ENCODE assay signal across 9 cellular contexts in the genomic region with DNA sequence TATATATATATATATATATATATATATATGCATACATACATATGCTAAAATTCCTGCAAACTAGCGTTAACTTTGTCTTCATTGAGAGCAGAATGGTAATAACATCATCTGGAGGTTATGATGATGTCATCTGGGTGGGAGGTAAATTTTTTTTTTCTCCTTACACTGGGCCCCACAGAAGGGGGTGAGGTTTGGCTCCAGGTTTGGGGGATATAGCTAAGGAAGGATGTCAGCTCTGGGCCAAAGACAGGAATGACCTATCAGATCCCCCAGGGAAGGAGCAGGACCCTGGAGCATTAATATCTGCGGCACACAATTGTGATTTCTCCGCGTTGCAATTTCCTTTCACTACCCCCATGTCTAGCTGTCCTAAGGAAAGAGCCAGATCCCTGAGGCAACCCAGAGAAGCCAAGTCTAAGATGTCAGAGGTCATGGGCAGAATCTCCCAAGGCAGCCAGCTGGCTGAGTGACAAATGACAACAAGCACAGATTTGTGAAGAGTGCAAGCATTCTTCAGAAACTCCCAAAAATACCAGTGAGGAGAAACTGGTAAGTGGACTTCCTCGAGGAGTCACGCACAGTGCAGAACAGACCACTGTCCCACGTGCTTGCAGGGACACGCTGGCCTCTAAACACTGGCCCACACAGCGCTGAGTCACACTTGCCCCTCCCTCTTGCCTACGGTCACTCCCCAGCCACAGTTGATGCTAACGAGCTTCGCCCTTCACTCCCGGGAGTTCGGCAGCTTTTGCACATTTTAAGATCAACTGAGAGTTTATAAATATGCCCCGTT. TPM values are rescaled to one million over a fixed set of nuclear protein-coding genes. Genes with fewer than 3 reads are reported as not detected.
DNase-seq lines count a peak whose midpoint lies in the region; ATAC-seq and TF ChIP-seq lines count a peak whose summit lies in the region.
"Had no signal": no experiment of that assay in that cellular context is flagged by ENCODE, and none has a peak within 500 bp of the region (broad histone marks: within the 10 kb centered on the region; RNA-seq: fewer than 3 reads in every experiment).

No MANE protein-coding gene starts in this region.

- H3K4me2 ChIP-seq in trophoblast cell (ENCODE audit: low read length), result peak overlapping the region; percentile 27
- H3K4me2 ChIP-seq: BLaER1 had no signal

- H3K4me3 Mint-ChIP-seq in glutamatergic neuron (ENCODE audit: unreplicated experiment), result peak overlapping the region; percentile 16

- H4K91ac ChIP-seq in trophoblast cell (ENCODE audit: low read depth, low read length), result no peak overlapping the region

- peak overlapping the region; percentile 35 for H3K27ac Mint-ChIP-seq in glutamatergic neuron (ENCODE audit: unreplicated experiment)

- no peak overlapping the region for H2BK120ac ChIP-seq in trophoblast cell (ENCODE audit: insufficient read depth, low read length, poor library complexity)

- no peak overlapping the region for H3K23ac ChIP-seq in trophoblast cell (ENCODE audit: low read length)

- H2AFZ ChIP-seq in trophoblast cell (ENCODE audit: insufficient read depth, low read length, poor library complexity), result no peak overlapping the region

- no CpG with 5 or more reads among the region's 15 CpGs for WGBS in trophoblast cell (ENCODE audit: extremely low coverage, insufficient coverage, insufficient read length)

- no peaks in the 10 kb centered on the region for H3K79me2 ChIP-seq in trophoblast cell (ENCODE audit: control insufficient read depth, insufficient read depth, low read length, poor library complexity)

- no peak for TF ChIP-seq CTCF in WI38 (IDR thresholded peaks at IDR 0.05; ENCODE audit: low read depth, low read length)
- no peak for TF ChIP-seq CTCF in glutamatergic neuron (IDR thresholded peaks at IDR 0.05; ENCODE audit: partially characterized antibody, unreplicated experiment)

- DNase-seq in NCI-H2196 (lab: John Stamatoyannopoulos, UW; ENCODE audit: unreplicated experiment), result peak; percentile 13
- no peak for DNase-seq in NCI-H2196 treated with DMSO at 0.1 percent for 48 hours (lab: John Stamatoyannopoulos, UW; ENCODE audit: unreplicated experiment)
- DNase-seq in glutamatergic neuron, result peak; percentile 56
- peak; percentile 91 for DNase-seq in trophoblast cell
- DNase-seq in activated CD8-positive, alpha-beta memory T cell treated with anti-CD3 and anti-CD28 coated beads for 24 hours, result no peak
- no peak for DNase-seq in NCI-H1694 (lab: John Stamatoyannopoulos, UW)

- peak overlapping the region; percentile 18; the same call in 1 of the 2 replicates for H3K4me3 ChIP-seq in WI38 (ENCODE audit: low read depth, low read length)
- H3K4me3 ChIP-seq in trophoblast cell (ENCODE audit: low read depth, low read length), result no peak overlapping the region
- H3K4me3 ChIP-seq: BLaER1 had no signal

- H3K27me3 Mint-ChIP-seq in glutamatergic neuron (ENCODE audit: unreplicated experiment), result no peaks in the 10 kb centered on the region

- H3K36me3 ChIP-seq in trophoblast cell (ENCODE audit: control insufficient read depth in 1 of 2, insufficient read depth in 2 of 2, low read length in 2 of 2), result no peaks in the 10 kb centered on the region
- H3K36me3 ChIP-seq: BLaER1 had no signal

- H3K27ac ChIP-seq in trophoblast cell (ENCODE audit: low read depth, low read length), result no peak overlapping the region
- H3K27ac ChIP-seq: BLaER1 had no signal

- peaks cover 12% of the 10 kb centered on the region for H3K4me1 Mint-ChIP-seq in glutamatergic neuron (ENCODE audit: low read depth, unreplicated experiment)

- no peak for ATAC-seq in GM21447 (IDR thresholded peaks at IDR 0.05; ENCODE audit: unreplicated experiment)

- H3K9me3 Mint-ChIP-seq in glutamatergic neuron (ENCODE audit: unreplicated experiment), result no peaks in the 10 kb centered on the region

- H2BK12ac ChIP-seq in trophoblast cell (ENCODE audit: low read length), result no peak overlapping the region

- no peak overlapping the region for H2AK5ac ChIP-seq in trophoblast cell (ENCODE audit: low read length)

- H3K36me3 Mint-ChIP-seq in glutamatergic neuron (ENCODE audit: unreplicated experiment), result no peaks in the 10 kb centered on the region

- no peak overlapping the region for H4K12ac ChIP-seq in trophoblast cell (ENCODE audit: low read depth, low read length)

- peaks cover 3 to 6% of the 10 kb centered on the region in 2 experiments for H3K4me1 ChIP-seq in trophoblast cell (ENCODE audit: control insufficient read depth in 1 of 2, insufficient read depth in 2 of 2, low read length in 2 of 2)

- no peak overlapping the region for H3K9ac ChIP-seq in trophoblast cell (ENCODE audit: low read length)
- H3K9ac ChIP-seq: BLaER1 had no signal

- H3K27me3 ChIP-seq in trophoblast cell (ENCODE audit: insufficient read depth, low read length), result no peaks in the 10 kb centered on the region
- H3K27me3 ChIP-seq: BLaER1 had no signal

- H3K4ac ChIP-seq in trophoblast cell (ENCODE audit: low read depth, low read length), result no peak overlapping the region

- no peak overlapping the region for H2BK5ac ChIP-seq in trophoblast cell (ENCODE audit: low read depth, low read length, poor library complexity)

- no peaks in the 10 kb centered on the region for H3K9me3 ChIP-seq in trophoblast cell (ENCODE audit: insufficient read depth, low read depth, low read length)
- H3K9me3 ChIP-seq: BLaER1 had no signal

- H4K8ac ChIP-seq in trophoblast cell (ENCODE audit: low read depth, low read length), result no peak overlapping the region

- no peak overlapping the region for H3K18ac ChIP-seq in trophoblast cell (ENCODE audit: low read length)

- H3K79me1 ChIP-seq in trophoblast cell (ENCODE audit: low read length), result no peaks in the 10 kb centered on the region

- no peak overlapping the region for H3K14ac ChIP-seq in trophoblast cell (ENCODE audit: low read length)

RNA-seq across cellular contexts. Expression of a gene that starts 9.9 kb away (rescaled TPM):
- total RNA-seq in glutamatergic neuron (ENCODE audit: unreplicated experiment), result 966 TPM
- 1,300 and 1,363 TPM in 2 replicates for polyA plus RNA-seq in trophoblast cell (2013)

RNA-seq across cellular contexts. Expression of a gene that starts 40.8 kb away (rescaled TPM):
- total RNA-seq in glutamatergic neuron (ENCODE audit: unreplicated experiment), result 25.1 TPM
- polyA plus RNA-seq in trophoblast cell (2013), result 102 and 105 TPM in 2 replicates

Comparison
In these comparisons a context has a peak if more than half of its experiments do, and no peak if none do; other contexts are left out.
1. DNase-seq: peak in NCI-H2196 (single experiment), glutamatergic neuron (single experiment) and trophoblast cell (2 of 2); none in NCI-H2196 treated with DMSO at 0.1 percent for 48 hours (single experiment), activated CD8-positive, alpha-beta memory T cell treated with anti-CD3 and anti-CD28 coated beads for 24 hours (single experiment) and NCI-H1694 (single experiment).